Comparison of ENCODE assay signal across 8 cellular contexts in genomic region chr4:41644288-41644914, GRCh38.
A peak's percentile ranks its signal among the peaks of the same experiment; 100 is the strongest.
DNase-seq lines count a peak whose midpoint lies in the region; ATAC-seq lines count a peak whose summit lies in the region.
"Had no signal": no experiment of that assay in that cellular context is flagged by ENCODE, and none has a peak within 500 bp of the region (broad histone marks: within the 10 kb centered on the region; RNA-seq: fewer than 3 reads in every experiment).

No MANE protein-coding gene starts in this region.

- ATAC-seq in HG03442 (IDR thresholded peaks at IDR 0.05; ENCODE audit: unreplicated experiment), result no peak

- H2BK120ac ChIP-seq in trophoblast cell (ENCODE audit: insufficient read depth, low read length, poor library complexity), result peak overlapping the region; percentile 67

- peak overlapping the region; percentile 85 for H4K8ac ChIP-seq in trophoblast cell (ENCODE audit: low read depth, low read length)

- H3K23ac ChIP-seq in trophoblast cell (ENCODE audit: low read length), result no peak overlapping the region

- DNase-seq in H7, result peak; percentile 92
- DNase-seq in activated naive CD8-positive, alpha-beta T cell treated with anti-CD3 and anti-CD28 coated beads for 36 hours, result peak; percentile 11
- peak; percentile 80 for DNase-seq in cardiac septum (ENCODE audit: low spot score)
- DNase-seq in trophoblast cell, result peak; percentile 78 to 84
- no peak for DNase-seq in effector CD8-positive, alpha-beta T cell (lab: John Stamatoyannopoulos, UW)
- no peak for DNase-seq in KBM-7

- H3K4me2 ChIP-seq in trophoblast cell (ENCODE audit: low read length), result peak overlapping the region; percentile 41

- H3K9me3 ChIP-seq in trophoblast cell (ENCODE audit: insufficient read depth, low read depth, low read length), result no peaks in the 10 kb centered on the region
- H3K9me3 ChIP-seq: SJSA1 had no signal

- no CpG with 5 or more reads among the region's 41 CpGs for WGBS in trophoblast cell (ENCODE audit: extremely low coverage, insufficient coverage, insufficient read length)

- H2BK5ac ChIP-seq in trophoblast cell (ENCODE audit: low read depth, low read length, poor library complexity), result peak overlapping the region; percentile 47

- H3K4me3 Mint-ChIP-seq in activated naive CD8-positive, alpha-beta T cell treated with anti-CD3 and anti-CD28 coated beads for 36 hours, result no peak overlapping the region

- H4K91ac ChIP-seq in trophoblast cell (ENCODE audit: low read depth, low read length), result peak overlapping the region; percentile 85

- H3K9ac ChIP-seq in trophoblast cell (ENCODE audit: low read length), result no peak overlapping the region

- peak overlapping the region; percentile 72 for H3K18ac ChIP-seq in trophoblast cell (ENCODE audit: low read length)

- H3K4me3 ChIP-seq in H7 (ENCODE audit: insufficient read depth, low read depth, low read length) (no peak overlapping the region), trophoblast cell (ENCODE audit: low read depth, low read length) (peak overlapping the region; percentile 14)
- H3K4me3 ChIP-seq: SJSA1 had no signal

- H3K4me1 ChIP-seq in trophoblast cell (ENCODE audit: control insufficient read depth in 1 of 2, insufficient read depth in 2 of 2, low read length in 2 of 2), result peaks cover 8 to 11% of the 10 kb centered on the region in 2 experiments

- no peaks in the 10 kb centered on the region for H3K79me2 ChIP-seq in trophoblast cell (ENCODE audit: control insufficient read depth, insufficient read depth, low read length, poor library complexity)

- H3K14ac ChIP-seq in trophoblast cell (ENCODE audit: low read length), result peak overlapping the region; percentile 51

- no peak overlapping the region for H3K27ac Mint-ChIP-seq in activated naive CD8-positive, alpha-beta T cell treated with anti-CD3 and anti-CD28 coated beads for 36 hours

- H3K79me1 ChIP-seq in trophoblast cell (ENCODE audit: low read length), result peaks cover 6% of the 10 kb centered on the region

- no peaks in the 10 kb centered on the region for H3K36me3 ChIP-seq in H7 (replicated peaks; ENCODE audit: control insufficient read depth, insufficient read depth, low read length)
- H3K36me3 ChIP-seq in trophoblast cell (ENCODE audit: control insufficient read depth in 1 of 2, insufficient read depth in 2 of 2, low read length in 2 of 2), result peaks cover 4 to 10% of the 10 kb centered on the region in 2 experiments
- H3K36me3 ChIP-seq: SJSA1 had no signal

- no peaks in the 10 kb centered on the region for H3K4me1 Mint-ChIP-seq in activated naive CD8-positive, alpha-beta T cell treated with anti-CD3 and anti-CD28 coated beads for 36 hours

- H3K27me3 ChIP-seq in H7 (ENCODE audit: control insufficient read depth, insufficient read depth, low read length) (peaks cover 7% of the 10 kb centered on the region), trophoblast cell (ENCODE audit: insufficient read depth, low read length) (no peaks in the 10 kb centered on the region)
- H3K27me3 ChIP-seq: SJSA1 had no signal

- H2AFZ ChIP-seq in trophoblast cell (ENCODE audit: insufficient read depth, low read length, poor library complexity), result peak overlapping the region; percentile 19

- no peak overlapping the region for H3K4ac ChIP-seq in trophoblast cell (ENCODE audit: low read depth, low read length)

- peak overlapping the region; percentile 47 for H3K27ac ChIP-seq in trophoblast cell (ENCODE audit: low read depth, low read length)
- H3K27ac ChIP-seq: SJSA1 had no signal

- intact Hi-C loops in cardiac septum (cut with DNase I), result loop anchor here (2.0 to 5.0 kb wide), 2 partner anchors 102 to 364 kb away; no protein-coding TSS in a partner anchor

- H3K36me3 Mint-ChIP-seq in activated naive CD8-positive, alpha-beta T cell treated with anti-CD3 and anti-CD28 coated beads for 36 hours, result no peaks in the 10 kb centered on the region

- no peak overlapping the region for H2AK5ac ChIP-seq in trophoblast cell (ENCODE audit: low read length)

- H2BK12ac ChIP-seq in trophoblast cell (ENCODE audit: low read length), result peak overlapping the region; percentile 80

- in situ Hi-C loops in KBM-7 (cut with MboI; ENCODE audit: low pct_unique_long_range_greater_than_20kb, low sequenced_read_pairs), result no loop called here

- H3K27me3 Mint-ChIP-seq in activated naive CD8-positive, alpha-beta T cell treated with anti-CD3 and anti-CD28 coated beads for 36 hours, result peaks cover 31% of the 10 kb centered on the region

- H4K12ac ChIP-seq in trophoblast cell (ENCODE audit: low read depth, low read length), result peak overlapping the region; percentile 58

- H3K9me3 Mint-ChIP-seq in activated naive CD8-positive, alpha-beta T cell treated with anti-CD3 and anti-CD28 coated beads for 36 hours, result no peaks in the 10 kb centered on the region

Comparison
In these comparisons a context has a peak if more than half of its experiments do, and no peak if none do; other contexts are left out.
1. DNase-seq: peak in H7 (single experiment), activated naive CD8-positive, alpha-beta T cell treated with anti-CD3 and anti-CD28 coated beads for 36 hours (single experiment), cardiac septum (single experiment) and trophoblast cell (2 of 2); none in effector CD8-positive, alpha-beta T cell (single experiment) and KBM-7 (single experiment).